Comparison of ENCODE assay signal across 1 cellular context in genomic region chr10:89588671-89589070, GRCh38.
TF ChIP-seq lines count a peak whose summit lies in the region.

No MANE protein-coding gene starts in this region.

TF ChIP-seq in H1, 55 proteins besides CTCF, POLR2A, EP300 and RAD21 (continued from another document):
- TF ChIP-seq CHD7 (IDR thresholded peaks at IDR 0.05; ENCODE audit: insufficient replicate concordance, low read length), result no peak
- TF ChIP-seq, protein P1, sequence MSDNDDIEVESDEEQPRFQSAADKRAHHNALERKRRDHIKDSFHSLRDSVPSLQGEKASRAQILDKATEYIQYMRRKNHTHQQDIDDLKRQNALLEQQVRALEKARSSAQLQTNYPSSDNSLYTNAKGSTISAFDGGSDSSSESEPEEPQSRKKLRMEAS (IDR thresholded peaks at IDR 0.05), result no peak
- TF ChIP-seq MAFK (IDR thresholded peaks at IDR 0.05; ENCODE audit: low read depth, low read length), result no peak
- no peak for TF ChIP-seq SIRT6 (IDR thresholded peaks at IDR 0.05; ENCODE audit: low read length)
- TF ChIP-seq HDAC6 (IDR thresholded peaks at IDR 0.05; ENCODE audit: low read depth, low read length), result no peak
